In genomic region chr1:9871707-9872425, GRCh38 we compare ENCODE assay signal across 2 cellular contexts.
TF ChIP-seq lines count a peak whose summit lies in the region.

No MANE protein-coding gene starts in this region.

TF ChIP-seq in HEK293, 187 proteins besides CTCF, POLR2A, EP300 and RAD21:
- TF ChIP-seq ZIC2 (tag by site-specific recombination; IDR thresholded peaks at IDR 0.05) = peak; percentile 97
- TF ChIP-seq GLIS1 (tag by site-specific recombination; IDR thresholded peaks at IDR 0.05) = peak; percentile 92
- TF ChIP-seq ZBTB21 (tag by site-specific recombination; IDR thresholded peaks at IDR 0.05) = no peak
- TF ChIP-seq ZNF121 (tag by site-specific recombination; IDR thresholded peaks at IDR 0.05) = no peak
- TF ChIP-seq ZNF157 (tag by site-specific recombination; IDR thresholded peaks at IDR 0.05) = no peak
- TF ChIP-seq GLIS2 (tag by site-specific recombination; IDR thresholded peaks at IDR 0.05) = 0 out of 2 replicates have a peak, but pooled peaks have one; percentile 49
- TF ChIP-seq ZNF791 (tag by site-specific recombination; IDR thresholded peaks at IDR 0.05) = no peak
- no peak for TF ChIP-seq ZNF645 (tag by site-specific recombination; IDR thresholded peaks at IDR 0.05)

TF ChIP-seq in H1, 55 proteins besides CTCF, POLR2A, EP300 and RAD21:
- TF ChIP-seq RNF2 (IDR thresholded peaks at IDR 0.05; ENCODE audit: borderline replicate concordance, low read depth, low read length, missing control alignments, poor library complexity, severe bottlenecking) (no peak), RFX5 (IDR thresholded peaks at IDR 0.05; ENCODE audit: borderline replicate concordance, low read depth, low read length) (no peak), PHF8 (conservative IDR thresholded peaks at IDR 0.05; ENCODE audit: low read depth, low read length) (no peak), CBX5 (IDR thresholded peaks at IDR 0.05; ENCODE audit: low read depth, low read length) (no peak), CBX8 (IDR thresholded peaks at IDR 0.05; ENCODE audit: borderline replicate concordance, low read depth, low read length) (no peak), ATF2 (IDR thresholded peaks at IDR 0.05; ENCODE audit: low read length) (no peak), SIRT6 (IDR thresholded peaks at IDR 0.05; ENCODE audit: low read length) (no peak), SIN3A (conservative IDR thresholded peaks at IDR 0.05 in 1 of 2, IDR thresholded peaks at IDR 0.05 in 1 of 2; ENCODE audit: low read depth in 1 of 2, low read length in 2 of 2) (no peak), ZNF274 (IDR thresholded peaks at IDR 0.05; ENCODE audit: borderline replicate concordance, extremely low read depth, low read length) (no peak), CEBPB (IDR thresholded peaks at IDR 0.05; ENCODE audit: low read depth, low read length) (no peak), SP2 (IDR thresholded peaks at IDR 0.05; ENCODE audit: low read length) (no peak), TCF12 (IDR thresholded peaks at IDR 0.05; ENCODE audit: low read depth, low read length) (no peak)
